15 cellular contexts compared by ENCODE assay signal in genomic region chr3:73407572-73407971, GRCh38.
DNase-seq lines count a peak whose midpoint lies in the region; ATAC-seq and TF ChIP-seq lines count a peak whose summit lies in the region.
"Had no signal": no experiment of that assay in that cellular context is flagged by ENCODE, and none has a peak within 500 bp of the region (broad histone marks: within the 10 kb centered on the region; RNA-seq: fewer than 3 reads in every experiment).

No MANE protein-coding gene starts in this region.

- no peak overlapping the region for H2BK5ac ChIP-seq in neuronal stem cell (ENCODE audit: low read length)

- H3K4ac ChIP-seq in neuronal stem cell (ENCODE audit: low read length) = no peak overlapping the region

- peaks cover 0 to 4% of the 10 kb centered on the region in 2 donors for H3K27me3 Mint-ChIP-seq in stimulated activated naive B cell treated with anti-CD40 and anti-IgM and Interleukin-4, amounts not matched to agents 10 μg/mL and 1 μg/mL and 100 μg/mL, for 72 hours
- H3K27me3 Mint-ChIP-seq in activated T-helper 2 cell treated with anti-CD3 and anti-CD28 coated beads, Interferon-gamma antibody, Interleukin-2, Interleukin-4, amounts not matched to agents 10 μg/mL and 5 μg/mL and 100 μg/mL, durations not matched to agents 14 hours and 24 hours and 36 hours (ENCODE audit: low read depth) = no peaks in the 10 kb centered on the region

- no peak overlapping the region for H3K9ac ChIP-seq in neuronal stem cell (ENCODE audit: low read depth, low read length, poor library complexity)
- H3K9ac ChIP-seq in stomach smooth muscle (ENCODE audit: low read length in 2 of 2) = peak overlapping the region in 1 of 2 donors; percentile 62

- no peak for ATAC-seq in stimulated activated naive B cell treated with anti-CD40 and anti-IgM and Interleukin-4, amounts not matched to agents 10 μg/mL and 1 μg/mL and 100 μg/mL, for 72 hours (replicated peaks)
- ATAC-seq: A549; CD8-positive, alpha-beta T cell had no signal

- peak overlapping the region; percentile 3 for H3K18ac ChIP-seq in neuronal stem cell (ENCODE audit: low read length)

- H2AFZ ChIP-seq in neuronal stem cell (ENCODE audit: low read length) = no peak overlapping the region

- DNase-seq in esophagus squamous epithelium (lab: John Stamatoyannopoulos, UW) (no peak), neuronal stem cell (ENCODE audit: low spot score) (no peak), LoVo (ENCODE audit: low spot score) (no peak)
- no peak for DNase-seq in stimulated activated naive B cell treated with anti-CD40 and anti-IgM and Interleukin-4, amounts not matched to agents 10 μg/mL and 1 μg/mL and 100 μg/mL, for 72 hours
- no peak for DNase-seq in activated T-helper 2 cell treated with anti-CD3 and anti-CD28 coated beads, Interferon-gamma antibody, Interleukin-2, Interleukin-4, amounts not matched to agents 10 μg/mL and 5 μg/mL and 100 μg/mL, durations not matched to agents 14 hours and 24 hours and 36 hours (ENCODE audit: low spot score)
- DNase-seq: BE2C; CD8-positive, alpha-beta T cell; COR-L47; DMS153; DND-41; GDM1 had no signal

- H4K8ac ChIP-seq in neuronal stem cell (ENCODE audit: low read depth, low read length) = no peak overlapping the region

- intact Hi-C loops in esophagus squamous epithelium (cut with DNase I) = no loop called here
- intact Hi-C loops in activated T-helper 2 cell treated with anti-CD3 and anti-CD28 coated beads, Interferon-gamma antibody, Interleukin-2, Interleukin-4, amounts not matched to agents 10 μg/mL and 5 μg/mL and 100 μg/mL, durations not matched to agents 14 hours and 24 hours and 36 hours (cut with micrococcal nuclease) = no loop called here

- no peaks in the 10 kb centered on the region for H3K4me1 Mint-ChIP-seq in stimulated activated naive B cell treated with anti-CD40 and anti-IgM and Interleukin-4, amounts not matched to agents 10 μg/mL and 1 μg/mL and 100 μg/mL, for 72 hours
- H3K4me1 Mint-ChIP-seq in activated T-helper 2 cell treated with anti-CD3 and anti-CD28 coated beads, Interferon-gamma antibody, Interleukin-2, Interleukin-4, amounts not matched to agents 10 μg/mL and 5 μg/mL and 100 μg/mL, durations not matched to agents 14 hours and 24 hours and 36 hours (ENCODE audit: low read depth) = no peaks in the 10 kb centered on the region
- H3K4me1 Mint-ChIP-seq: CD14-positive monocyte had no signal

- no peak for TF ChIP-seq CTCF in esophagus squamous epithelium (IDR thresholded peaks at IDR 0.05)

- H3K4me2 ChIP-seq in neuronal stem cell (ENCODE audit: insufficient read depth, low read length, poor library complexity, severe bottlenecking) = no peak overlapping the region
- H3K4me2 ChIP-seq: A549 had no signal

- no peak overlapping the region for H3K23ac ChIP-seq in neuronal stem cell (ENCODE audit: low read depth, low read length, poor library complexity)

- H3K4me1 ChIP-seq in esophagus squamous epithelium = peaks cover 0 to 60% (median 9%) of the 10 kb centered on the region in 3 donors
- peaks cover 3 to 10% of the 10 kb centered on the region in 2 donors for H3K4me1 ChIP-seq in neuronal stem cell (ENCODE audit: control insufficient read depth in 2 of 2, insufficient read depth in 1 of 2, low read depth in 1 of 2, low read length in 2 of 2)
- peaks cover 78% of the 10 kb centered on the region for H3K4me1 ChIP-seq in stomach smooth muscle (ENCODE audit: control insufficient read depth, insufficient read depth, low read length)
- H3K4me1 ChIP-seq: A549, HAP-1 had no signal

- H3K9me3 ChIP-seq in esophagus squamous epithelium (no peaks in the 10 kb centered on the region), neuronal stem cell (replicated peaks in 1 of 2; ENCODE audit: control insufficient read depth in 2 of 2, insufficient read depth in 1 of 2, low read depth in 1 of 2, low read length in 2 of 2) (no peaks in the 10 kb centered on the region), stomach smooth muscle (ENCODE audit: control insufficient read depth in 2 of 2, low read length in 2 of 2) (no peaks in the 10 kb centered on the region)
- H3K9me3 ChIP-seq: A549, BE2C, HAP-1 had no signal

- no peak overlapping the region for H2BK15ac ChIP-seq in neuronal stem cell (ENCODE audit: low read length)

- H3K4me3 ChIP-seq in esophagus squamous epithelium = peak overlapping the region in 1 of 4 donors; percentile 41
- H3K4me3 ChIP-seq in neuronal stem cell (ENCODE audit: low read length in 2 of 2) = no peak overlapping the region
- H3K4me3 ChIP-seq in stomach smooth muscle (ENCODE audit: low read length in 2 of 2) = peak overlapping the region; percentile 41 to 57
- H3K4me3 ChIP-seq: A549, HAP-1 had no signal

- H2BK12ac ChIP-seq in neuronal stem cell (ENCODE audit: low read length) = no peak overlapping the region

- no peak for TF ChIP-seq POLR2A in esophagus squamous epithelium (IDR thresholded peaks at IDR 0.05)

- H3K27me3 ChIP-seq in esophagus squamous epithelium = no peaks in the 10 kb centered on the region
- no peaks in the 10 kb centered on the region for H3K27me3 ChIP-seq in neuronal stem cell (ENCODE audit: control insufficient read depth in 3 of 3, insufficient read depth in 3 of 3, low read depth in 1 of 3, low read length in 3 of 3)
- H3K27me3 ChIP-seq in stomach smooth muscle (ENCODE audit: control insufficient read depth in 1 of 2, insufficient read depth in 2 of 2, low read length in 2 of 2) = no peaks in the 10 kb centered on the region
- H3K27me3 ChIP-seq: BE2C had no signal

- H3K79me1 ChIP-seq in neuronal stem cell (ENCODE audit: low read depth, low read length) = no peaks in the 10 kb centered on the region

- H3K36me3 ChIP-seq in esophagus squamous epithelium = no peaks in the 10 kb centered on the region
- peaks cover 0 to 14% of the 10 kb centered on the region in 2 donors for H3K36me3 ChIP-seq in neuronal stem cell (replicated peaks in 1 of 2; ENCODE audit: control insufficient read depth in 2 of 2, insufficient read depth in 2 of 2, low read length in 2 of 2)
- H3K36me3 ChIP-seq in stomach smooth muscle (ENCODE audit: control insufficient read depth in 2 of 2, insufficient read depth in 2 of 2, low read length in 2 of 2) = peaks cover 3 to 6% of the 10 kb centered on the region in 2 donors
- H3K36me3 ChIP-seq: BE2C, HAP-1 had no signal

- no peaks in the 10 kb centered on the region for H3K9me3 Mint-ChIP-seq in stimulated activated naive B cell treated with anti-CD40 and anti-IgM and Interleukin-4, amounts not matched to agents 10 μg/mL and 1 μg/mL and 100 μg/mL, for 72 hours
- no peaks in the 10 kb centered on the region for H3K9me3 Mint-ChIP-seq in activated T-helper 2 cell treated with anti-CD3 and anti-CD28 coated beads, Interferon-gamma antibody, Interleukin-2, Interleukin-4, amounts not matched to agents 10 μg/mL and 5 μg/mL and 100 μg/mL, durations not matched to agents 14 hours and 24 hours and 36 hours
- H3K9me3 Mint-ChIP-seq: CD14-positive monocyte; CD8-positive, alpha-beta T cell had no signal

- H4K91ac ChIP-seq in neuronal stem cell (ENCODE audit: low read depth, low read length, poor library complexity) = no peak overlapping the region

- WGBS in esophagus squamous epithelium, 2 donors = 59 to 85% methylated on average over 2 of the region's 2 CpGs
- WGBS in neuronal stem cell (ENCODE audit: extremely low coverage in 2 of 2, insufficient read length in 2 of 2, insufficient replicate concordance in 1 of 2), 2 donors = no CpG with 5 or more reads among the region's 2 CpGs

- no peak overlapping the region for H3K27ac Mint-ChIP-seq in stimulated activated naive B cell treated with anti-CD40 and anti-IgM and Interleukin-4, amounts not matched to agents 10 μg/mL and 1 μg/mL and 100 μg/mL, for 72 hours
- no peak overlapping the region for H3K27ac Mint-ChIP-seq in activated T-helper 2 cell treated with anti-CD3 and anti-CD28 coated beads, Interferon-gamma antibody, Interleukin-2, Interleukin-4, amounts not matched to agents 10 μg/mL and 5 μg/mL and 100 μg/mL, durations not matched to agents 14 hours and 24 hours and 36 hours
- H3K27ac Mint-ChIP-seq: CD14-positive monocyte; CD8-positive, alpha-beta T cell had no signal

- no peak overlapping the region for H3K4me3 Mint-ChIP-seq in stimulated activated naive B cell treated with anti-CD40 and anti-IgM and Interleukin-4, amounts not matched to agents 10 μg/mL and 1 μg/mL and 100 μg/mL, for 72 hours
- H3K4me3 Mint-ChIP-seq in activated T-helper 2 cell treated with anti-CD3 and anti-CD28 coated beads, Interferon-gamma antibody, Interleukin-2, Interleukin-4, amounts not matched to agents 10 μg/mL and 5 μg/mL and 100 μg/mL, durations not matched to agents 14 hours and 24 hours and 36 hours (ENCODE audit: low read depth) = no peak overlapping the region
- H3K4me3 Mint-ChIP-seq: CD14-positive monocyte; CD8-positive, alpha-beta T cell had no signal

- no peak overlapping the region for H2AK5ac ChIP-seq in neuronal stem cell (ENCODE audit: low read depth, low read length)

- H3K14ac ChIP-seq in neuronal stem cell (ENCODE audit: low read length) = no peak overlapping the region

- H3K27ac ChIP-seq in esophagus squamous epithelium (peak overlapping the region; percentile 21 to 81 (median 72)), neuronal stem cell (replicated peaks; ENCODE audit: low read length) (no peak overlapping the region), stomach smooth muscle (ENCODE audit: low read length) (peak overlapping the region; percentile 95)
- H3K27ac ChIP-seq: A549 had no signal

- no peak overlapping the region for H2BK120ac ChIP-seq in neuronal stem cell (ENCODE audit: low read depth, low read length)

- H3K36me3 Mint-ChIP-seq in stimulated activated naive B cell treated with anti-CD40 and anti-IgM and Interleukin-4, amounts not matched to agents 10 μg/mL and 1 μg/mL and 100 μg/mL, for 72 hours = no peaks in the 10 kb centered on the region
- no peaks in the 10 kb centered on the region for H3K36me3 Mint-ChIP-seq in activated T-helper 2 cell treated with anti-CD3 and anti-CD28 coated beads, Interferon-gamma antibody, Interleukin-2, Interleukin-4, amounts not matched to agents 10 μg/mL and 5 μg/mL and 100 μg/mL, durations not matched to agents 14 hours and 24 hours and 36 hours (ENCODE audit: low read depth)
- H3K36me3 Mint-ChIP-seq: CD14-positive monocyte; CD8-positive, alpha-beta T cell had no signal

Comparison
In these comparisons a context has a peak if more than half of its experiments do, and no peak if none do; other contexts are left out.
1. H3K4me3 ChIP-seq: peak in stomach smooth muscle (2 of 2); none in neuronal stem cell (0 of 2).